In genomic region chr3:50260942-50261441, GRCh38 we compare ENCODE assay signal across 8 cellular contexts. TPM values are rescaled to one million over a fixed set of nuclear protein-coding genes. Genes with fewer than 3 reads are reported as not detected.
A peak's percentile ranks its signal among the peaks of the same experiment; 100 is the strongest.
DNase-seq lines count a peak whose midpoint lies in the region; ATAC-seq and TF ChIP-seq lines count a peak whose summit lies in the region.

No MANE protein-coding gene starts in this region.

- H3K4me1 Mint-ChIP-seq in naive B cell, result peaks cover 4 to 10% (median 9%) of the 10 kb centered on the region in 3 donors

- peak overlapping the region in 6 of 8 donors; percentile 2 to 88 (median 71) for H3K4me3 Mint-ChIP-seq in naive B cell

- H3K27ac ChIP-seq in right atrium auricular region (peak overlapping the region; percentile 95 to 99), cingulate gyrus (ENCODE audit: low read depth, low read length) (peak overlapping the region; percentile 100)

- H3K9me3 ChIP-seq in right atrium auricular region, result no peaks in the 10 kb centered on the region

- no peaks in the 10 kb centered on the region for H3K9me3 Mint-ChIP-seq in naive B cell

- no peak for ATAC-seq in left cardiac atrium
- ATAC-seq in naive B cell (ENCODE audit: low read depth in 2 of 2), result no peak
- ATAC-seq in GM21717 (IDR thresholded peaks at IDR 0.05; ENCODE audit: unreplicated experiment), result no peak
- ATAC-seq in left colon, result no peak

- H3K36me3 Mint-ChIP-seq in naive B cell, result no peaks in the 10 kb centered on the region

- peaks cover 31% of the 10 kb centered on the region for H3K36me3 ChIP-seq in right atrium auricular region

- intact Hi-C loops in left cardiac atrium (cut with DNase I) (no loop called here), left colon (cut with DNase I, micrococcal nuclease) (no loop called here)

- H3K4me1 ChIP-seq in right atrium auricular region, result peaks cover 0 to 61% of the 10 kb centered on the region in 2 donors

- peak overlapping the region in 3 of 6 donors; percentile 15 to 87 (median 83) for H3K27ac Mint-ChIP-seq in naive B cell

- H3K27me3 Mint-ChIP-seq in naive B cell, result peaks cover 0 to 7% (median 5%) of the 10 kb centered on the region in 3 donors

- peak overlapping the region; percentile 57 to 58 for H3K4me3 ChIP-seq in right atrium auricular region

- TF ChIP-seq CTCF in right atrium auricular region (IDR thresholded peaks at IDR 0.05), result no peak

- H3K27me3 ChIP-seq in right atrium auricular region, result no peaks in the 10 kb centered on the region

- no peak for DNase-seq in right atrium auricular region (ENCODE audit: low spot score)
- no peak for DNase-seq in left cardiac atrium
- no peak for DNase-seq in naive B cell
- no peak for DNase-seq in stimulated activated CD4-positive, alpha-beta T cell treated with anti-CD3 and anti-CD28 coated beads, Interleukin-2, amount 100 ng/mL, for 48 hours
- DNase-seq in T1000 (lab: John Stamatoyannopoulos, UW), result no peak
- DNase-seq in left colon, result no peak

RNA-seq across cellular contexts. Expression of gene SEMA3B, which starts 8.0 kb away (rescaled TPM):
- total RNA-seq in right atrium auricular region (10 to 100 TPM; 15.4 to 20.0 TPM), left cardiac atrium (10 to 100 TPM; 14.3 to 32.6 TPM), left colon (100 to 1,000 TPM in 1 of 2 donors, 10 to 100 TPM in 1; 56.8 to 116 TPM)
- under 1 TPM in 1 of 6 donors, not detected in 5; 0.13 TPM for polyA plus RNA-seq in naive B cell (ENCODE audit: low read depth in 6 of 6)

RNA-seq across cellular contexts. Expression of gene LSMEM2, which starts 17.9 kb away (rescaled TPM):
- 10 to 100 TPM in 1 of 2 donors, 1 to 10 TPM in 1; 9.0 to 10.6 TPM for total RNA-seq in right atrium auricular region
- 1 to 10 TPM; 1.4 to 6.6 TPM for total RNA-seq in left cardiac atrium
- under 1 TPM in 1 of 6 donors, not detected in 5; 0.19 TPM for polyA plus RNA-seq in naive B cell (ENCODE audit: low read depth in 6 of 6)
- total RNA-seq in left colon, result not detected

RNA-seq across cellular contexts. Expression of gene GNAI2, which starts 25.0 kb away (rescaled TPM):
- total RNA-seq in right atrium auricular region (100 to 1,000 TPM in 1 of 2 donors, 10 to 100 TPM in 1; 72.1 to 127 TPM), left cardiac atrium (100 to 1,000 TPM; 179 to 181 TPM), left colon (10 to 100 TPM; 46.1 to 81.3 TPM)
- 100 to 1,000 TPM; 472 to 669 (median 550) TPM for polyA plus RNA-seq in naive B cell (ENCODE audit: low read depth in 6 of 6)

RNA-seq across cellular contexts. Expression of gene IFRD2, which starts 31.2 kb away (rescaled TPM):
- total RNA-seq in right atrium auricular region (10 to 100 TPM; 51.0 to 58.5 TPM), left cardiac atrium (10 to 100 TPM; 53.1 to 68.8 TPM), left colon (10 to 100 TPM; 48.8 to 68.6 TPM)
- 10 to 100 TPM; 42.7 to 68.3 (median 55.7) TPM for polyA plus RNA-seq in naive B cell (ENCODE audit: low read depth in 6 of 6)

RNA-seq across cellular contexts. Expression of gene HYAL3, which starts 38.2 kb away (rescaled TPM):
- total RNA-seq in right atrium auricular region (1 to 10 TPM in 1 of 2 donors, under 1 TPM in 1; 0.74 to 3.5 TPM), left cardiac atrium (1 to 10 TPM; 1.7 to 1.8 TPM), left colon (1 to 10 TPM; 2.2 to 2.8 TPM)
- 1 to 10 TPM in 4 of 6 donors, under 1 TPM in 1, not detected in 1; 0.93 to 2.8 (median 1.6) TPM for polyA plus RNA-seq in naive B cell (ENCODE audit: low read depth in 6 of 6)
